1 cellular context compared by ENCODE assay signal in the genomic region with DNA sequence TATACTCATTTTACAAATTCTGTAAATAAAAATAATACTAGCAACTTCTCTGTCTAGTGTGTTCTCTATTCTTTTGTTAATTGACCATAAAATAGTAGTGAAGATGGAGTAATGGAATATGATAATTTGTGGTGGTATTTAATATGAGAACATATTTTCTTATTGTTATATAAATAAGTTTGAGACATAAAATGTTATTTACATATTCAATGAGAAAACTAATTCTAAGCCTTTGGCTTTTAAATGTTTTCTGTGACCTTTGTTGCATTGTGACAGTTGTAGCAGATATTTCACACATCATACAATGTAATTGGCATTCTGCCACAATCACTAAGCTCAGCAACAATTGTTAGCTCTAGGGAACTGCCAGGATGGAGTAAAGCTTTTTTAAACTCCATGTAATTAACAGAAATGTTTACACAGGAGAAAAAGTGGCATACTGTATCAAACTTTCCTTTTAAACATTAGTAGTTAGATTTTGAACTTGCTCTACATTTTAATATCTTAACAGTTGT.
TF ChIP-seq lines count a peak whose summit lies in the region.

No MANE protein-coding gene starts in this region.

TF ChIP-seq in HepG2, 621 proteins besides CTCF, POLR2A, EP300 and RAD21:
- no peak for TF ChIP-seq ZSCAN29 (CRISPR knock-in tag; conservative IDR thresholded peaks at IDR 0.05)
- TF ChIP-seq ZNF547 (CRISPR knock-in tag; IDR thresholded peaks at IDR 0.05): no peak
- no peak for TF ChIP-seq ZNF510 (CRISPR knock-in tag; IDR thresholded peaks at IDR 0.05; ENCODE audit: low read depth)
- no peak for TF ChIP-seq ZC3H13 (CRISPR knock-in tag; IDR thresholded peaks at IDR 0.05)
